Comparison of ENCODE assay signal across 8 cellular contexts in genomic region chr9:70413427-70413797, GRCh38. TPM values are rescaled to one million over a fixed set of nuclear protein-coding genes. Genes with fewer than 3 reads are reported as not detected.
DNase-seq lines count a peak whose midpoint lies in the region; ATAC-seq, FAIRE-seq and TF ChIP-seq lines count a peak whose summit lies in the region.

No MANE protein-coding gene starts in this region.

- TF ChIP-seq POLR2A in GM12878 (IDR thresholded peaks at IDR 0.05; ENCODE audit: low read depth, low read length): no peak; the same call in 1 of the 2 replicates

- H3K4me1 Mint-ChIP-seq in immature natural killer cell: peaks cover 50 to 53% of the 10 kb centered on the region in 2 donors
- peaks cover 33% of the 10 kb centered on the region for H3K4me1 Mint-ChIP-seq in stimulated activated memory B cell treated with anti-CD40 and anti-IgM and Interleukin-4, amounts not matched to agents 10 μg/mL and 1 μg/mL and 100 μg/mL, for 72 hours

- intact Hi-C loops in GM12878 (cut with micrococcal nuclease; ENCODE audit: unreplicated experiment): loop anchor here (5.0 kb wide), 4 partner anchors 71 to 189 kb away; no protein-coding TSS in a partner anchor

- no peak for TF ChIP-seq RAD21 in GM12878 (IDR thresholded peaks at IDR 0.05; ENCODE audit: insufficient read depth, low read depth, low read length)

- SMC1A ChIA-PET in GM12878 (lab: Charles Lee; ENCODE audit: uncharacterized antibody, unreplicated experiment): interaction anchor here (1.2 kb wide), 1 partner anchor 152 kb away, joined by 3 read pairs; no protein-coding TSS in a partner anchor

- no peak for TF ChIP-seq CTCF in 22Rv1 (IDR thresholded peaks at IDR 0.05)
- no peak for TF ChIP-seq CTCF in GM12864 (IDR thresholded peaks at IDR 0.05; ENCODE audit: low read depth, low read length, missing control alignments)
- TF ChIP-seq CTCF in GM12878 (IDR thresholded peaks at IDR 0.05 in 2 of 3, conservative IDR thresholded peaks at IDR 0.05 in 1 of 3; ENCODE audit: control insufficient read depth in 2 of 3, extremely low read depth in 1 of 3, insufficient read depth in 1 of 3, low read depth in 3 of 3, low read length in 3 of 3): no peak

- H3K27ac ChIP-seq in 22Rv1: peak overlapping the region; percentile 95
- H3K27ac ChIP-seq in GM12878 (ENCODE audit: control insufficient read depth, insufficient read depth): peak overlapping the region; percentile 62

- H3K27me3 ChIP-seq in GM12878 (replicated peaks in 1 of 2; ENCODE audit: control insufficient read depth in 2 of 2, insufficient read depth in 2 of 2, low read length in 1 of 2): no peaks in the 10 kb centered on the region

- no peaks in the 10 kb centered on the region for H3K9me3 Mint-ChIP-seq in immature natural killer cell
- no peaks in the 10 kb centered on the region for H3K9me3 Mint-ChIP-seq in stimulated activated memory B cell treated with anti-CD40 and anti-IgM and Interleukin-4, amounts not matched to agents 10 μg/mL and 1 μg/mL and 100 μg/mL, for 72 hours

- 0 out of 2 replicates have a peak, but pooled peaks cover 2% of the 10 kb centered on the region for H3K79me2 ChIP-seq in GM12878 (ENCODE audit: control insufficient read depth, insufficient read depth, low read length)

- no peaks in the 10 kb centered on the region for H3K9me3 ChIP-seq in GM12878 (replicated peaks; ENCODE audit: control insufficient read depth, insufficient read depth, low read length)

- H4K20me1 ChIP-seq in GM12878 (ENCODE audit: control insufficient read depth, insufficient read depth): no peaks in the 10 kb centered on the region

- peak overlapping the region; percentile 97 to 99 (median 98) for H3K4me3 Mint-ChIP-seq in immature natural killer cell
- peak overlapping the region; percentile 97 for H3K4me3 Mint-ChIP-seq in stimulated activated memory B cell treated with anti-CD40 and anti-IgM and Interleukin-4, amounts not matched to agents 10 μg/mL and 1 μg/mL and 100 μg/mL, for 72 hours

- H3K4me1 ChIP-seq in GM12878 (ENCODE audit: control insufficient read depth, insufficient read depth, low read length): peaks cover 20% of the 10 kb centered on the region

- no TSS peak for BruUV-seq in GM12878 (replicated peaks; lab: Mats Ljungman, UMichigan)

- RAD21 ChIA-PET in GM12878 (lab: Charles Lee; ENCODE audit: unreplicated experiment): interaction anchor here (1.5 to 2.0 kb wide), 2 partner anchors 9 to 189 kb away, joined by 5 to 10 read pairs; no protein-coding TSS in a partner anchor

- H3K36me3 ChIP-seq in GM12878 (ENCODE audit: control insufficient read depth in 2 of 2, insufficient read depth in 2 of 2, low read length in 1 of 2): no peaks in the 10 kb centered on the region

- H3K27me3 Mint-ChIP-seq in immature natural killer cell (ENCODE audit: low read depth in 3 of 3): peaks cover 19 to 30% (median 25%) of the 10 kb centered on the region in 3 donors
- H3K27me3 Mint-ChIP-seq in stimulated activated memory B cell treated with anti-CD40 and anti-IgM and Interleukin-4, amounts not matched to agents 10 μg/mL and 1 μg/mL and 100 μg/mL, for 72 hours: no peaks in the 10 kb centered on the region

- H3K9ac ChIP-seq in GM12878 (ENCODE audit: control insufficient read depth, insufficient read depth, low read length): peak overlapping the region; percentile 51; the same call in 1 of the 2 replicates

- H3K4me3 ChIP-seq in GM12864 (ENCODE audit: low read depth, low read length): peak overlapping the region; percentile 59
- peak overlapping the region; percentile 81 for H3K4me3 ChIP-seq in GM12878

- DNase-seq in GM12864 (ENCODE audit: low read depth) (no peak), NCI-H526 treated with DMSO at 0.1 percent for 48 hours (lab: John Stamatoyannopoulos, UW) (peak; percentile 8), GM12878 (ENCODE audit: low read depth, low spot score) (no peak), immature natural killer cell (no peak), NCI-H1048 (lab: John Stamatoyannopoulos, UW) (no peak)

- H3K36me3 Mint-ChIP-seq in immature natural killer cell: no peaks in the 10 kb centered on the region
- no peaks in the 10 kb centered on the region for H3K36me3 Mint-ChIP-seq in stimulated activated memory B cell treated with anti-CD40 and anti-IgM and Interleukin-4, amounts not matched to agents 10 μg/mL and 1 μg/mL and 100 μg/mL, for 72 hours

- no peak for FAIRE-seq in GM12878 (lab: Jason Lieb, UNC)

- POLR2A ChIA-PET in GM12878 (lab: Charles Lee): interaction anchor here (0.8 to 1.6 kb wide), 2 partner anchors 12 to 13 kb away, joined by 4 to 7 read pairs; no protein-coding TSS in a partner anchor

- CTCF ChIA-PET in GM12878 (lab: Yijun Ruan, JAX): interaction anchor here (1.2 kb wide), 1 partner anchor 20 kb away, joined by 3 read pairs; no protein-coding TSS in a partner anchor

- H3K4me2 ChIP-seq in GM12878 (ENCODE audit: control insufficient read depth, insufficient read depth): peak overlapping the region; percentile 100

- ATAC-seq in HG02623 (IDR thresholded peaks at IDR 0.05; ENCODE audit: unreplicated experiment) (peak; percentile 16), GM12878 (peak; percentile 7)
- ATAC-seq in stimulated activated memory B cell treated with anti-CD40 and anti-IgM and Interleukin-4, amounts not matched to agents 10 μg/mL and 1 μg/mL and 100 μg/mL, for 72 hours: peak; percentile 55

- TF ChIP-seq EP300 in GM12878 (IDR thresholded peaks at IDR 0.05; ENCODE audit: borderline replicate concordance in 1 of 2, control insufficient read depth in 1 of 2, low read depth in 2 of 2, low read length in 2 of 2): no peak

- in situ Hi-C loops in GM12878 (cut with MboI): loop anchor here (25.0 kb wide), 2 partner anchors 1499 to 1776 kb away; partner anchors contain the start of genes ABHD17B and C9orf85

- H3K27ac Mint-ChIP-seq in immature natural killer cell: peak overlapping the region; percentile 99 to 100 (median 99)
- H3K27ac Mint-ChIP-seq in stimulated activated memory B cell treated with anti-CD40 and anti-IgM and Interleukin-4, amounts not matched to agents 10 μg/mL and 1 μg/mL and 100 μg/mL, for 72 hours: peak overlapping the region; percentile 98

- peak overlapping the region; percentile 91 for H2AFZ ChIP-seq in GM12878 (ENCODE audit: control insufficient read depth, low read depth, low read length)

- 14% methylated on average over 27 of the region's 60 CpGs for WGBS in GM12878 (ENCODE audit: insufficient coverage, insufficient replicate concordance, low lambda C conversion rate, missing lambda C conversion rate)

TF ChIP-seq in GM12878, 131 proteins besides CTCF, POLR2A, EP300 and RAD21 (continues in another document):
- TF ChIP-seq ZNF384 (IDR thresholded peaks at IDR 0.05; ENCODE audit: borderline replicate concordance, low read depth, low read length): no peak
- no peak for TF ChIP-seq USF2 (IDR thresholded peaks at IDR 0.05; ENCODE audit: borderline replicate concordance, low read depth, low read length)
- TF ChIP-seq PML (IDR thresholded peaks at IDR 0.05; ENCODE audit: low read length): no peak
- TF ChIP-seq TARDBP (IDR thresholded peaks at IDR 0.05; ENCODE audit: borderline replicate concordance): no peak
- no peak for TF ChIP-seq JUND (IDR thresholded peaks at IDR 0.05; ENCODE audit: low read depth, low read length)
- TF ChIP-seq ZNF274 (IDR thresholded peaks at IDR 0.05; ENCODE audit: insufficient read depth, insufficient read length): no peak
- peak; percentile 18; the same call in 1 of the 2 replicates for TF ChIP-seq NR2C1 (IDR thresholded peaks at IDR 0.05)
- TF ChIP-seq KAT2A (conservative IDR thresholded peaks at IDR 0.05; ENCODE audit: control insufficient read depth, low read depth, low read length): no peak
- no peak for TF ChIP-seq RELB (IDR thresholded peaks at IDR 0.05; ENCODE audit: low read depth)
- TF ChIP-seq DPF2 (IDR thresholded peaks at IDR 0.05): peak; percentile 41; the same call in 1 of the 2 replicates
- TF ChIP-seq SREBF1 (IDR thresholded peaks at IDR 0.05; ENCODE audit: low read length): no peak
- TF ChIP-seq TAF1 (IDR thresholded peaks at IDR 0.05; ENCODE audit: borderline replicate concordance, low read depth, low read length): no peak

RNA-seq across cellular contexts. Expression of gene KLF9, which starts 1.0 kb away (rescaled TPM):
- 4.6 and 5.6 TPM in 2 replicates for total RNA-seq in GM12878 (2013; cell fraction: nucleolus; rRNA removed)
- total RNA-seq in GM12878 (2014; rRNA removed) (0.87 and 0.90 TPM in 2 replicates), GM12878 (2014; rRNA removed; fragmentation: Illumina TruSeq; extraction: Trizol) (0.76 and 1.1 TPM in 2 replicates), GM12878 (2021) (0.95 and 1.1 TPM in 2 replicates)
- polyA plus RNA-seq in GM12878 (2011; ENCODE audit: low read depth): 0.80 TPM
- polyA plus RNA-seq in GM12878 (2011; rRNA removed) (0.96 and 1.2 TPM in 2 replicates), GM12878 (2014; fragmentation: Illumina TruSeq; extraction: Trizol) (0.96 and 1.2 TPM in 2 replicates), GM12878 (2014; fragmentation: Nextera tagmentation; extraction: Ambion mirVana) (under 1 TPM; 0.35 to 0.53 TPM), GM12878 (2014; rRNA removed) (0.63 and 0.90 TPM in 2 replicates), GM12878 (2016; fragmentation: Nextera tagmentation; extraction: Ambion mirVana) (under 1 TPM; 0.09 to 0.10 TPM), immature natural killer cell (1 to 10 TPM; 1.1 to 3.0 (median 1.3) TPM)
- 0.53 and 0.60 TPM in 2 replicates for polyA plus RNA-seq in GM12878 (2011; cell fraction: cytosol; rRNA removed)
- 0.39 and 0.48 TPM in 2 replicates for polyA plus RNA-seq in GM12878 (2011; cell fraction: nucleus; rRNA removed)
- 1.2 and 1.6 TPM in 2 replicates for polyA plus RNA-seq in GM12878 (2012)
- 0.95 and 1.2 TPM in 2 replicates for polyA minus RNA-seq in GM12878 (2011; rRNA and poly(A)+ RNA removed)
- 0.31 and 0.40 TPM in 2 replicates for polyA minus RNA-seq in GM12878 (2011; cell fraction: cytosol; rRNA and poly(A)+ RNA removed)
- polyA minus RNA-seq in GM12878 (2011; cell fraction: nucleus; rRNA and poly(A)+ RNA removed): 0.60 and 0.77 TPM in 2 replicates
